8 cellular contexts compared by ENCODE assay signal in genomic region chr20:62122659-62123449, GRCh38. TPM values are rescaled to one million over a fixed set of nuclear protein-coding genes. Genes with fewer than 3 reads are reported as not detected.
DNase-seq lines count a peak whose midpoint lies in the region; ATAC-seq, FAIRE-seq and TF ChIP-seq lines count a peak whose summit lies in the region.

No MANE protein-coding gene starts in this region.

- H3K27ac ChIP-seq in mammary epithelial cell (ENCODE audit: insufficient read depth, low read depth, low read length) (no peak overlapping the region), liver (ENCODE audit: low read depth in 1 of 2, low read length in 2 of 2) (peak overlapping the region; percentile 29 to 71)

- no peaks in the 10 kb centered on the region for H3K9me3 ChIP-seq in mammary epithelial cell (replicated peaks; ENCODE audit: insufficient read depth, low read length)
- no peaks in the 10 kb centered on the region for H3K9me3 ChIP-seq in liver (ENCODE audit: control insufficient read depth in 4 of 4, low read length in 3 of 4)

- H3K9ac ChIP-seq in mammary epithelial cell (ENCODE audit: insufficient read depth, low read length) (no peak overlapping the region), liver (ENCODE audit: low read depth in 1 of 2, low read length in 2 of 2) (peak overlapping the region in 1 of 2 donors; percentile 19)

- intact Hi-C loops in mammary epithelial cell (cut with micrococcal nuclease): loop anchor here (2.0 to 5.0 kb wide), 2 partner anchors 14 to 111 kb away; no protein-coding TSS in a partner anchor

- peak overlapping the region; percentile 75 to 80 (median 79) for H3K4me3 ChIP-seq in mammary epithelial cell (replicated peaks in 1 of 3; ENCODE audit: insufficient read depth in 1 of 3, low read depth in 2 of 3, low read length in 3 of 3)
- H3K4me3 ChIP-seq in liver (ENCODE audit: low read depth in 1 of 3, low read length in 3 of 3): peak overlapping the region; percentile 78 to 88 (median 85)

- ATAC-seq in GM19467 (IDR thresholded peaks at IDR 0.05; ENCODE audit: unreplicated experiment): peak; percentile 8
- peak; percentile 21 for ATAC-seq in stimulated activated naive CD8-positive, alpha-beta T cell treated with anti-CD3 and anti-CD28 coated beads, Interleukin-15, amount 100 ng/mL, for 72 hours

- in situ Hi-C loops in mammary epithelial cell (cut with MboI; ENCODE audit: low sequenced_read_pairs in 2 of 2): loop anchor here in 1 of 2 donors (10.0 kb wide), 1 partner anchor 118 kb away; no protein-coding TSS in a partner anchor

- peak; percentile 65 for DNase-seq in DMS 273 treated with DMSO at 0.1 percent for 48 hours (lab: John Stamatoyannopoulos, UW)
- peak; percentile 78 for DNase-seq in HTR-8/SVneo (ENCODE audit: insufficient read length, low spot score)
- peak; percentile 56 for DNase-seq in SW480 (ENCODE audit: low spot score)
- DNase-seq in mammary epithelial cell: peak; percentile 35
- DNase-seq in stimulated activated naive CD8-positive, alpha-beta T cell treated with anti-CD3 and anti-CD28 coated beads, Interleukin-15, amount 100 ng/mL, for 72 hours: peak in 1 of 2 donors; percentile 45
- no peak for DNase-seq in NK-92 treated with Interleukin-12 subunit alpha and Interleukin-12 subunit beta, amount 100 ng/mL, for 24 hours (lab: John Stamatoyannopoulos, UW)

- dilution Hi-C loops in mammary epithelial cell (cut with HindIII; ENCODE audit: low sequenced_read_pairs): no loop called here

- no peaks in the 10 kb centered on the region for H4K20me1 ChIP-seq in mammary epithelial cell (ENCODE audit: insufficient read depth, low read length)

- peak overlapping the region; percentile 80 to 90 for H3K4me3 Mint-ChIP-seq in stimulated activated naive CD8-positive, alpha-beta T cell treated with anti-CD3 and anti-CD28 coated beads, Interleukin-15, amount 100 ng/mL, for 72 hours

- peak; percentile 4 for FAIRE-seq in HTR-8/SVneo (lab: Jason Lieb, UNC)

- peaks cover 31% of the 10 kb centered on the region for H3K79me2 ChIP-seq in mammary epithelial cell (ENCODE audit: insufficient read depth, low read length)

- no peaks in the 10 kb centered on the region for H3K27me3 Mint-ChIP-seq in stimulated activated naive CD8-positive, alpha-beta T cell treated with anti-CD3 and anti-CD28 coated beads, Interleukin-15, amount 100 ng/mL, for 72 hours

- TF ChIP-seq CTCF in mammary epithelial cell (conservative IDR thresholded peaks at IDR 0.05 in 1 of 2, IDR thresholded peaks at IDR 0.05 in 1 of 2; ENCODE audit: extremely low read depth in 1 of 2, insufficient read depth in 1 of 2, low read depth in 1 of 2, low read length in 2 of 2) (no peak), liver (IDR thresholded peaks at IDR 0.05; ENCODE audit: low read depth, low read length, missing input control) (no peak)

- no peak overlapping the region for H3K27ac Mint-ChIP-seq in stimulated activated naive CD8-positive, alpha-beta T cell treated with anti-CD3 and anti-CD28 coated beads, Interleukin-15, amount 100 ng/mL, for 72 hours

- CTCF ChIA-PET in mammary epithelial cell (lab: Charles Lee; ENCODE audit: low non-redundant PET): no interaction called here

- H2AFZ ChIP-seq in mammary epithelial cell (ENCODE audit: low read depth, low read length): peak overlapping the region; percentile 85

- 3% methylated on average over 6 of the region's 76 CpGs for WGBS in mammary epithelial cell (ENCODE audit: low coverage, missing lambda C conversion rate)
- WGBS in liver: 1% methylated on average over 76 of the region's 76 CpGs

- H3K27me3 ChIP-seq in mammary epithelial cell (ENCODE audit: insufficient read depth, low read length): no peaks in the 10 kb centered on the region
- no peaks in the 10 kb centered on the region for H3K27me3 ChIP-seq in liver (ENCODE audit: control insufficient read depth in 4 of 4, insufficient read depth in 4 of 4, low read length in 3 of 4)

- peaks cover 57% of the 10 kb centered on the region for H3K4me1 Mint-ChIP-seq in stimulated activated naive CD8-positive, alpha-beta T cell treated with anti-CD3 and anti-CD28 coated beads, Interleukin-15, amount 100 ng/mL, for 72 hours

- H3K4me1 ChIP-seq in mammary epithelial cell (ENCODE audit: insufficient read depth, low read length): peaks cover 8% of the 10 kb centered on the region
- H3K4me1 ChIP-seq in liver (ENCODE audit: control insufficient read depth in 4 of 4, insufficient read depth in 4 of 4, low read length in 3 of 4): peaks cover 0 to 16% (median 12%) of the 10 kb centered on the region in 4 donors

- no TSS peak for BruUV-seq in mammary epithelial cell (replicated peaks; lab: Mats Ljungman, UMichigan)

- no peaks in the 10 kb centered on the region for H3K9me3 Mint-ChIP-seq in stimulated activated naive CD8-positive, alpha-beta T cell treated with anti-CD3 and anti-CD28 coated beads, Interleukin-15, amount 100 ng/mL, for 72 hours

- H3K36me3 ChIP-seq in mammary epithelial cell (ENCODE audit: insufficient read depth, low read length): peaks cover 19% of the 10 kb centered on the region
- H3K36me3 ChIP-seq in liver (ENCODE audit: control insufficient read depth in 4 of 4, insufficient read depth in 3 of 4, low read depth in 1 of 4, low read length in 3 of 4): peaks cover 3 to 24% (median 20%) of the 10 kb centered on the region in 4 donors

- TF ChIP-seq RAD21 in liver (IDR thresholded peaks at IDR 0.05): peak in 1 of 2 donors; percentile 43

- peak overlapping the region; percentile 83 for H3K4me2 ChIP-seq in mammary epithelial cell (ENCODE audit: insufficient read depth, low read depth, low read length)

TF ChIP-seq in liver, 16 proteins besides CTCF, POLR2A, EP300 and RAD21 (continues in another document):
- no peak for TF ChIP-seq ATF3 (IDR thresholded peaks at IDR 0.05)
- no peak for TF ChIP-seq REST (IDR thresholded peaks at IDR 0.05)
- TF ChIP-seq MAX (IDR thresholded peaks at IDR 0.05): no peak
- TF ChIP-seq HNF4G (IDR thresholded peaks at IDR 0.05): no peak
- no peak for TF ChIP-seq NR2F2 (IDR thresholded peaks at IDR 0.05)
- no peak for TF ChIP-seq FOXA2 (IDR thresholded peaks at IDR 0.05)
- TF ChIP-seq FOXA1 (IDR thresholded peaks at IDR 0.05): no peak
- TF ChIP-seq SP1 (IDR thresholded peaks at IDR 0.05): no peak
- TF ChIP-seq YY1 (IDR thresholded peaks at IDR 0.05): no peak
- peak in 1 of 2 donors; percentile 12 for TF ChIP-seq RXRA (IDR thresholded peaks at IDR 0.05)
- no peak for TF ChIP-seq EGR1 (IDR thresholded peaks at IDR 0.05; ENCODE audit: low read depth in 2 of 2)
- TF ChIP-seq TAF1 (conservative IDR thresholded peaks at IDR 0.05): no peak

RNA-seq across cellular contexts. Expression of gene LSM14B, which starts 0.6 kb away (rescaled TPM):
- 10 to 100 TPM; 31.5 to 36.3 TPM for total RNA-seq in mammary epithelial cell
- 20.3 TPM for polyA plus RNA-seq in mammary epithelial cell
- polyA minus RNA-seq in mammary epithelial cell: 20.6 TPM
- 10 to 100 TPM; 15.5 to 15.9 TPM for total RNA-seq in liver
- 10 to 100 TPM in 1 of 2 donors, under 1 TPM in 1; 0.99 to 11.2 TPM for polyA plus RNA-seq in liver

RNA-seq across cellular contexts. Expression of gene PSMA7, which starts 20.3 kb away (rescaled TPM):
- total RNA-seq in mammary epithelial cell: 100 to 1,000 TPM; 173 to 303 TPM
- 575 TPM for polyA plus RNA-seq in mammary epithelial cell
- polyA minus RNA-seq in mammary epithelial cell: 118 TPM
- total RNA-seq in liver: 100 to 1,000 TPM; 109 to 181 TPM
- 100 to 1,000 TPM; 212 to 342 TPM for polyA plus RNA-seq in liver

RNA-seq across cellular contexts. Expression of gene SS18L1, which starts 20.7 kb away (rescaled TPM):
- total RNA-seq in mammary epithelial cell: 10 to 100 TPM; 16.3 to 20.6 TPM
- polyA plus RNA-seq in mammary epithelial cell: 10.4 TPM
- 17.7 TPM for polyA minus RNA-seq in mammary epithelial cell
- total RNA-seq in liver: 10 to 100 TPM; 17.3 to 24.3 TPM
- polyA plus RNA-seq in liver: 10 to 100 TPM in 1 of 2 donors, 1 to 10 TPM in 1; 6.1 to 16.1 TPM

RNA-seq across cellular contexts. Expression of gene TAF4, which starts 57.2 kb away (rescaled TPM):
- 10 to 100 TPM in 1 of 2 donors, 1 to 10 TPM in 1; 4.5 to 15.0 TPM for total RNA-seq in mammary epithelial cell
- polyA plus RNA-seq in mammary epithelial cell: 4.4 TPM
- 10.4 TPM for polyA minus RNA-seq in mammary epithelial cell
- total RNA-seq in liver: 10 to 100 TPM in 1 of 2 donors, 1 to 10 TPM in 1; 7.3 to 11.8 TPM
- polyA plus RNA-seq in liver: 1 to 10 TPM; 2.0 to 3.8 TPM

RNA-seq across cellular contexts. Expression of gene MTG2, which starts 60.0 kb away (rescaled TPM):
- total RNA-seq in mammary epithelial cell: 10 to 100 TPM; 20.7 to 38.6 TPM
- polyA plus RNA-seq in mammary epithelial cell: 28.2 TPM
- polyA minus RNA-seq in mammary epithelial cell: 8.8 TPM
- total RNA-seq in liver: 10 to 100 TPM; 13.0 to 26.8 TPM
- polyA plus RNA-seq in liver: 10 to 100 TPM; 22.0 to 28.0 TPM
